In the genomic region with DNA sequence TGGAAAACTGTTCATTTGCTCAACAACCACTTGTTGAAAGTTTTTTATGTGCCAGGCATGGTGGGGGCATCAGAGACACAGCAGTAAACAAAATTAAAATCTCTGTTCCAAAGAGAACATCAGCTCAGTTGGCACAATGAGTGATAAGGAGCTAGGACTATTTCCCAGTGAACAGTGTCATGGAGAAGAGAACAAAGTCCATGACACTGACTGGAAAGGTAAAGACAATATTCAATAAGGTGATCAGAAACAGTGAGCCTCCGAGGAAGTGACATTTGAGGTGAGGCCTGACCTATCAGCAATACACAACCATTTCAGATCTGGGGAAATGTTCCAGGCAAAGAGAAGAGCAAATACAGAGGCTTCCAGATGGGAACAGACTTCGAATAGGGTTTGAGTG, we compare ENCODE assay signal across 15 cellular contexts. TPM values are rescaled to one million over a fixed set of nuclear protein-coding genes. Genes with fewer than 3 reads are reported as not detected.
DNase-seq lines count a peak whose midpoint lies in the region; ATAC-seq, FAIRE-seq and TF ChIP-seq lines count a peak whose summit lies in the region.
"Had no signal": no experiment of that assay in that cellular context is flagged by ENCODE, and none has a peak within 500 bp of the region (broad histone marks: within the 10 kb centered on the region; RNA-seq: fewer than 3 reads in every experiment).

No MANE protein-coding gene starts in this region.

- FAIRE-seq in GM12878 (lab: Jason Lieb, UNC) = peak; percentile 47

- H3K9ac ChIP-seq in GM12878 (ENCODE audit: control insufficient read depth, insufficient read depth, low read length) = no peak overlapping the region
- no peak overlapping the region for H3K9ac ChIP-seq in mucosa of rectum (ENCODE audit: low read depth in 1 of 2, low read length in 2 of 2)

- H3K27me3 ChIP-seq in ACC112 (ENCODE audit: insufficient read depth, low read length) = no peaks in the 10 kb centered on the region
- no peaks in the 10 kb centered on the region for H3K27me3 ChIP-seq in Caco-2 (replicated peaks; ENCODE audit: control insufficient read depth, insufficient read depth, low read length)
- no peaks in the 10 kb centered on the region for H3K27me3 ChIP-seq in GM12878 (replicated peaks in 1 of 2; ENCODE audit: control insufficient read depth in 2 of 2, insufficient read depth in 2 of 2, low read length in 1 of 2)
- H3K27me3 ChIP-seq in mucosa of rectum (ENCODE audit: control insufficient read depth in 2 of 2, insufficient read depth in 2 of 2, low read length in 2 of 2) = no peaks in the 10 kb centered on the region

- H3K79me2 ChIP-seq in ACC112 (ENCODE audit: control insufficient read depth, insufficient read depth, low read length, unreplicated experiment) = no peaks in the 10 kb centered on the region
- peaks cover 15% of the 10 kb centered on the region for H3K79me2 ChIP-seq in GM12878 (ENCODE audit: control insufficient read depth, insufficient read depth, low read length)

- POLR2A ChIA-PET in Caco-2 (lab: Charles Lee) = no interaction called here
- POLR2A ChIA-PET in GM12878 (lab: Charles Lee) = interaction anchor here (2.9 kb wide), 1 partner anchor 14 kb away, joined by 10 read pairs; the partner anchor contains the start of gene ACSL5

- H3K36me3 Mint-ChIP-seq in Caco-2 (ENCODE audit: insufficient read depth, unreplicated experiment) = peaks cover 2% of the 10 kb centered on the region

- DNase-seq in Caco-2 = no peak
- no peak for DNase-seq in GM12878 (ENCODE audit: low read depth, low spot score)
- DNase-seq in AG08395 (ENCODE audit: low spot score) = no peak
- no peak for DNase-seq in posterior vena cava (ENCODE audit: low spot score)
- DNase-seq: MM.1S, NCI-H2081 treated with DMSO at 0.1 percent for 48 hours, NCI-H748 treated with DMSO at 0.1 percent for 48 hours had no signal

- RAD21 ChIA-PET in GM12878 (lab: Charles Lee; ENCODE audit: unreplicated experiment) = no interaction called here

- H2AFZ ChIP-seq in ACC112 (ENCODE audit: low read length, unreplicated experiment) = no peak overlapping the region
- H2AFZ ChIP-seq in GM12878 (ENCODE audit: control insufficient read depth, low read depth, low read length) = no peak overlapping the region

- H3K9me3 ChIP-seq in Caco-2 = no peaks in the 10 kb centered on the region
- H3K9me3 ChIP-seq in GM12878 (replicated peaks; ENCODE audit: control insufficient read depth, insufficient read depth, low read length) = no peaks in the 10 kb centered on the region
- no peaks in the 10 kb centered on the region for H3K9me3 ChIP-seq in mucosa of rectum (ENCODE audit: control insufficient read depth in 2 of 2, low read length in 2 of 2)

- peaks cover 8% of the 10 kb centered on the region for H3K9me3 Mint-ChIP-seq in Caco-2 (ENCODE audit: unreplicated experiment)
- H3K9me3 Mint-ChIP-seq: H9 had no signal

- no peaks in the 10 kb centered on the region for H3K27me3 Mint-ChIP-seq in Caco-2 (ENCODE audit: insufficient read depth, unreplicated experiment)
- H3K27me3 Mint-ChIP-seq: progenitor cell of endocrine pancreas had no signal

- TF ChIP-seq RAD21 in GM12878 (IDR thresholded peaks at IDR 0.05; ENCODE audit: insufficient read depth, low read depth, low read length) = no peak

- ATAC-seq in GM12878 (no peak), HG03378 (IDR thresholded peaks at IDR 0.05; ENCODE audit: unreplicated experiment) (no peak), HG02588 (IDR thresholded peaks at IDR 0.05; ENCODE audit: unreplicated experiment) (no peak)

- in situ Hi-C loops in GM12878 (cut with MboI) = no loop called here

- H3K4me1 Mint-ChIP-seq in Caco-2 (ENCODE audit: low read depth, unreplicated experiment) = peaks cover 60% of the 10 kb centered on the region

- no peak for TF ChIP-seq POLR2A in GM12878 (IDR thresholded peaks at IDR 0.05; ENCODE audit: low read depth, low read length)

- no TSS peak for BruUV-seq in Caco-2 (replicated peaks; lab: Mats Ljungman, UMichigan)
- BruUV-seq in GM12878 (replicated peaks; lab: Mats Ljungman, UMichigan) = TSS peak; percentile 43

- H3K36me3 ChIP-seq in ACC112 (ENCODE audit: insufficient read depth, low read length) (no peaks in the 10 kb centered on the region), Caco-2 (ENCODE audit: control insufficient read depth, insufficient read depth, low read length) (no peaks in the 10 kb centered on the region), GM12878 (ENCODE audit: control insufficient read depth in 2 of 2, insufficient read depth in 2 of 2, low read length in 1 of 2) (no peaks in the 10 kb centered on the region; a peak in 1 of 4 replicates), mucosa of rectum (ENCODE audit: control insufficient read depth in 2 of 2, insufficient read depth in 2 of 2, low read length in 2 of 2) (peaks cover 0 to 3% of the 10 kb centered on the region in 2 donors)

- no peaks in the 10 kb centered on the region for H4K20me1 ChIP-seq in GM12878 (ENCODE audit: control insufficient read depth, insufficient read depth)

- H3K4me1 ChIP-seq in ACC112 (ENCODE audit: control insufficient read depth, insufficient read depth, low read length, unreplicated experiment) (peaks cover 13% of the 10 kb centered on the region), Caco-2 (peaks cover 83% of the 10 kb centered on the region), GM12878 (ENCODE audit: control insufficient read depth, insufficient read depth, low read length) (peaks cover 9% of the 10 kb centered on the region), mucosa of rectum (ENCODE audit: control insufficient read depth in 2 of 2, insufficient read depth in 2 of 2, low read length in 2 of 2) (peaks cover 49 to 58% of the 10 kb centered on the region in 2 donors)

- H3K4me3 ChIP-seq in ACC112 (ENCODE audit: low read depth, low read length) (no peak overlapping the region), Caco-2 (ENCODE audit: low read depth, low read length) (no peak overlapping the region), GM12878 (no peak overlapping the region), mucosa of rectum (ENCODE audit: low read length in 2 of 2) (peak overlapping the region in 1 of 2 donors; percentile 28)

- SMC1A ChIA-PET in GM12878 (lab: Charles Lee; ENCODE audit: uncharacterized antibody, unreplicated experiment) = interaction anchor here (3.6 kb wide), 1 partner anchor 12 kb away, joined by 24 read pairs; no protein-coding TSS in a partner anchor

- TF ChIP-seq EP300 in GM12878 (IDR thresholded peaks at IDR 0.05; ENCODE audit: borderline replicate concordance in 1 of 2, control insufficient read depth in 1 of 2, low read depth in 2 of 2, low read length in 2 of 2) = no peak

- H3K4me3 Mint-ChIP-seq in Caco-2 (ENCODE audit: unreplicated experiment) = no peak overlapping the region
- H3K4me3 Mint-ChIP-seq: H9 had no signal

- peak overlapping the region; percentile 82 for H3K27ac Mint-ChIP-seq in Caco-2 (ENCODE audit: unreplicated experiment)
- H3K27ac Mint-ChIP-seq: H9 had no signal

- CTCF ChIA-PET in Caco-2 (lab: Charles Lee) = no interaction called here
- CTCF ChIA-PET in GM12878 (lab: Yijun Ruan, JAX) = interaction anchor here (1.5 kb wide), 1 partner anchor 84 kb away, joined by 3 read pairs; no protein-coding TSS in a partner anchor

- TF ChIP-seq CTCF in Caco-2 (IDR thresholded peaks at IDR 0.05; ENCODE audit: insufficient read depth in 1 of 2, low read depth in 1 of 2, low read length in 1 of 2, severe bottlenecking in 1 of 2, unreplicated experiment in 1 of 2) (no peak), GM12878 (IDR thresholded peaks at IDR 0.05 in 2 of 3, conservative IDR thresholded peaks at IDR 0.05 in 1 of 3; ENCODE audit: control insufficient read depth in 2 of 3, extremely low read depth in 1 of 3, insufficient read depth in 1 of 3, low read depth in 3 of 3, low read length in 3 of 3) (no peak)

- WGBS in GM12878 (ENCODE audit: insufficient coverage, insufficient replicate concordance, low lambda C conversion rate, missing lambda C conversion rate) = 50% methylated on average over 2 of the region's 2 CpGs

- H3K27ac ChIP-seq in ACC112 (ENCODE audit: low read depth, low read length) (peak overlapping the region; percentile 43; the same call in 1 of the 2 replicates), GM12878 (ENCODE audit: control insufficient read depth, insufficient read depth) (no peak overlapping the region), mucosa of rectum (ENCODE audit: low read depth in 2 of 2, low read length in 2 of 2) (peak overlapping the region; percentile 59 to 69)
- H3K27ac ChIP-seq: C4-2B, RWPE1 had no signal

- intact Hi-C loops in Caco-2 (cut with micrococcal nuclease; ENCODE audit: unreplicated experiment) = no loop called here
- intact Hi-C loops in GM12878 (cut with micrococcal nuclease; ENCODE audit: unreplicated experiment) = no loop called here
- intact Hi-C loops in posterior vena cava (cut with DNase I) = no loop called here

- no peak overlapping the region for H3K4me2 ChIP-seq in GM12878 (ENCODE audit: control insufficient read depth, insufficient read depth)

RNA-seq across cellular contexts. Expression of gene ACSL5, which starts 14.6 kb away (rescaled TPM):
- 46.6 and 47.9 TPM in 2 replicates for total RNA-seq in Caco-2 (2022)
- 45.3 and 48.7 TPM in 2 replicates for total RNA-seq in GM12878 (2013; cell fraction: nucleolus; rRNA removed)
- total RNA-seq in GM12878 (2014; rRNA removed) = 46.5 and 47.2 TPM in 2 replicates
- 45.2 and 46.2 TPM in 2 replicates for total RNA-seq in GM12878 (2014; rRNA removed; fragmentation: Illumina TruSeq; extraction: Trizol)
- total RNA-seq in GM12878 (2021) = 40.3 and 40.4 TPM in 2 replicates
- polyA plus RNA-seq in GM12878 (2011; ENCODE audit: low read depth) = 23.1 TPM
- 56.3 and 61.4 TPM in 2 replicates for polyA plus RNA-seq in GM12878 (2011; rRNA removed)
- polyA plus RNA-seq in GM12878 (2011; cell fraction: cytosol; rRNA removed) = 39.3 and 39.8 TPM in 2 replicates
- 72.0 and 78.8 TPM in 2 replicates for polyA plus RNA-seq in GM12878 (2011; cell fraction: nucleus; rRNA removed)
- 28.0 and 30.7 TPM in 2 replicates for polyA plus RNA-seq in GM12878 (2012)
- 57.0 and 68.7 TPM in 2 replicates for polyA plus RNA-seq in GM12878 (2014; fragmentation: Illumina TruSeq; extraction: Trizol)
- polyA plus RNA-seq in GM12878 (2014; fragmentation: Nextera tagmentation; extraction: Ambion mirVana) = 10 to 100 TPM; 22.3 to 23.4 TPM
- 46.1 and 48.7 TPM in 2 replicates for polyA plus RNA-seq in GM12878 (2014; rRNA removed)
- polyA plus RNA-seq in GM12878 (2016; fragmentation: Nextera tagmentation; extraction: Ambion mirVana) = 10 to 100 TPM; 54.5 to 56.0 TPM
- 53.2 and 55.0 TPM in 2 replicates for polyA minus RNA-seq in GM12878 (2011; rRNA and poly(A)+ RNA removed)
- 15.1 and 18.3 TPM in 2 replicates for polyA minus RNA-seq in GM12878 (2011; cell fraction: cytosol; rRNA and poly(A)+ RNA removed)
- 16.9 and 17.5 TPM in 2 replicates for polyA minus RNA-seq in GM12878 (2011; cell fraction: nucleus; rRNA and poly(A)+ RNA removed)
- total RNA-seq in posterior vena cava = 10 to 100 TPM; 13.1 to 14.7 TPM
- total RNA-seq: H9 had no signal

RNA-seq across cellular contexts. Expression of gene ZDHHC6, which starts 58.2 kb away (rescaled TPM):
- total RNA-seq in Caco-2 (2022) = 47.4 and 48.8 TPM in 2 replicates
- total RNA-seq in GM12878 (2013; cell fraction: nucleolus; rRNA removed) = 75.3 and 76.5 TPM in 2 replicates
- total RNA-seq in GM12878 (2014; rRNA removed) = 23.8 and 28.9 TPM in 2 replicates
- 30.9 and 34.0 TPM in 2 replicates for total RNA-seq in GM12878 (2014; rRNA removed; fragmentation: Illumina TruSeq; extraction: Trizol)
- 28.3 and 30.9 TPM in 2 replicates for total RNA-seq in GM12878 (2021)
- polyA plus RNA-seq in GM12878 (2011; ENCODE audit: low read depth) = 20.4 TPM
- polyA plus RNA-seq in GM12878 (2011; rRNA removed) = 40.5 and 42.0 TPM in 2 replicates
- 16.2 and 16.5 TPM in 2 replicates for polyA plus RNA-seq in GM12878 (2011; cell fraction: cytosol; rRNA removed)
- polyA plus RNA-seq in GM12878 (2011; cell fraction: nucleus; rRNA removed) = 70.3 and 87.8 TPM in 2 replicates
- polyA plus RNA-seq in GM12878 (2012) = 26.6 and 30.3 TPM in 2 replicates
- 39.6 and 50.9 TPM in 2 replicates for polyA plus RNA-seq in GM12878 (2014; fragmentation: Illumina TruSeq; extraction: Trizol)
- polyA plus RNA-seq in GM12878 (2014; fragmentation: Nextera tagmentation; extraction: Ambion mirVana) = 10 to 100 TPM; 29.5 to 31.8 TPM
- 35.2 and 39.5 TPM in 2 replicates for polyA plus RNA-seq in GM12878 (2014; rRNA removed)
- polyA plus RNA-seq in GM12878 (2016; fragmentation: Nextera tagmentation; extraction: Ambion mirVana) = 10 to 100 TPM; 58.2 to 59.4 TPM
- polyA minus RNA-seq in GM12878 (2011; rRNA and poly(A)+ RNA removed) = 20.0 and 21.8 TPM in 2 replicates
- 7.4 and 8.6 TPM in 2 replicates for polyA minus RNA-seq in GM12878 (2011; cell fraction: cytosol; rRNA and poly(A)+ RNA removed)
- 24.4 and 27.5 TPM in 2 replicates for polyA minus RNA-seq in GM12878 (2011; cell fraction: nucleus; rRNA and poly(A)+ RNA removed)
- 10 to 100 TPM; 19.0 to 25.0 TPM for total RNA-seq in posterior vena cava

RNA-seq across cellular contexts. Expression of gene VTI1A, which starts 58.5 kb away (rescaled TPM):
- total RNA-seq in Caco-2 (2022) (42.3 and 45.6 TPM in 2 replicates), GM12878 (2014; rRNA removed) (31.5 and 37.0 TPM in 2 replicates), GM12878 (2014; rRNA removed; fragmentation: Illumina TruSeq; extraction: Trizol) (31.0 and 32.2 TPM in 2 replicates), GM12878 (2021) (30.1 and 35.1 TPM in 2 replicates), posterior vena cava (10 to 100 TPM; 32.3 to 35.5 TPM)
- total RNA-seq in GM12878 (2013; cell fraction: nucleolus; rRNA removed) = 189 and 219 TPM in 2 replicates
- polyA plus RNA-seq in GM12878 (2011; ENCODE audit: low read depth) = 9.3 TPM
- polyA plus RNA-seq in GM12878 (2011; rRNA removed) (21.5 and 28.9 TPM in 2 replicates), GM12878 (2014; fragmentation: Illumina TruSeq; extraction: Trizol) (23.4 and 25.9 TPM in 2 replicates), GM12878 (2014; fragmentation: Nextera tagmentation; extraction: Ambion mirVana) (10 to 100 TPM; 12.4 to 12.5 TPM), GM12878 (2014; rRNA removed) (19.5 and 20.1 TPM in 2 replicates), GM12878 (2016; fragmentation: Nextera tagmentation; extraction: Ambion mirVana) (10 to 100 TPM; 38.5 to 43.2 TPM)
- 14.6 and 17.1 TPM in 2 replicates for polyA plus RNA-seq in GM12878 (2011; cell fraction: cytosol; rRNA removed)
- polyA plus RNA-seq in GM12878 (2011; cell fraction: nucleus; rRNA removed) = 27.4 and 30.5 TPM in 2 replicates
- 13.1 and 13.5 TPM in 2 replicates for polyA plus RNA-seq in GM12878 (2012)
- 22.7 and 31.1 TPM in 2 replicates for polyA minus RNA-seq in GM12878 (2011; rRNA and poly(A)+ RNA removed)
- polyA minus RNA-seq in GM12878 (2011; cell fraction: cytosol; rRNA and poly(A)+ RNA removed) = 8.2 and 8.6 TPM in 2 replicates
- 53.7 and 97.4 TPM in 2 replicates for polyA minus RNA-seq in GM12878 (2011; cell fraction: nucleus; rRNA and poly(A)+ RNA removed)
